In genomic region chr9:89637787-89638186, GRCh38 we compare ENCODE assay signal across 23 cellular contexts. TPM values are rescaled to one million over a fixed set of nuclear protein-coding genes. Genes with fewer than 3 reads are reported as not detected.
"Had no signal": no experiment of that assay in that cellular context is flagged by ENCODE, and none has a peak within 500 bp of the region (broad histone marks: within the 10 kb centered on the region; RNA-seq: fewer than 3 reads in every experiment).

No MANE protein-coding gene starts in this region.

- H3K4me3 Mint-ChIP-seq: central memory CD8-positive, alpha-beta T cell; endodermal cell; immature natural killer cell; mesothelial cell of epicardium; natural killer cell treated with Interleukin-12 subunit alpha and Interleukin-12 subunit beta and Interleukin-15 and Interleukin-18, amount 100 ng/mL, for 72 hours; WTC11 had no signal

- H2AFZ ChIP-seq: hepatocyte, parathyroid adenoma had no signal

- H3K4me3 ChIP-seq: coronary artery, hepatocyte, left ventricle myocardium inferior, right lobe of liver, thyroid gland had no signal

- H3K9ac ChIP-seq: parathyroid adenoma had no signal

- H3K27me3 ChIP-seq: brain microvascular endothelial cell, hepatocyte, right lobe of liver, thyroid gland had no signal

- H3K4me1 ChIP-seq: parathyroid adenoma had no signal

- H3K27ac Mint-ChIP-seq: endodermal cell, immature natural killer cell, mesothelial cell of epicardium, WTC11 had no signal

- H3K4me1 Mint-ChIP-seq: central memory CD8-positive, alpha-beta T cell; immature natural killer cell had no signal

- DNase-seq: activated T-cell treated with anti-CD3 and anti-CD28 coated beads, Interleukin-2, amount 50 U/mL, for 1 hour; aorta; brain microvascular endothelial cell; endodermal cell; immature natural killer cell; kidney glomerular epithelial cell; left ventricle myocardium inferior; right lobe of liver; small intestine; stimulated activated CD4-positive, alpha-beta T cell treated with anti-CD3 and anti-CD28 coated beads, Interleukin-15, amount 100 ng/mL, for 24 hours; stimulated activated naive CD4-positive, alpha-beta T cell treated with Interleukin-2 at 50 U/mL for 16 hours; substantia nigra; T-helper 9 cell; thyroid gland had no signal

- H3K9me3 Mint-ChIP-seq: activated naive CD4-positive, alpha-beta T cell treated with anti-CD3 and anti-CD28 coated beads, Interleukin-2, amount 50 U/mL, for 72 hours; central memory CD8-positive, alpha-beta T cell; endodermal cell; immature natural killer cell; mesothelial cell of epicardium; natural killer cell treated with Interleukin-12 subunit alpha and Interleukin-12 subunit beta and Interleukin-15 and Interleukin-18, amount 100 ng/mL, for 72 hours; WTC11 had no signal

- H3K4me2 ChIP-seq: hepatocyte had no signal

- H3K36me3 Mint-ChIP-seq: activated naive CD4-positive, alpha-beta T cell treated with anti-CD3 and anti-CD28 coated beads, Interleukin-2, amount 50 U/mL, for 72 hours; immature natural killer cell; mesothelial cell of epicardium; natural killer cell treated with Interleukin-12 subunit alpha and Interleukin-12 subunit beta and Interleukin-15 and Interleukin-18, amount 100 ng/mL, for 72 hours; WTC11 had no signal

- H3K36me3 ChIP-seq: brain microvascular endothelial cell, left ventricle myocardium inferior, right lobe of liver, thyroid gland had no signal

- H3K9me3 ChIP-seq: left ventricle myocardium inferior, right lobe of liver, thyroid gland had no signal

- H3K27ac ChIP-seq: brain microvascular endothelial cell, hepatocyte, parathyroid adenoma, right lobe of liver, thyroid gland had no signal

RNA-seq across cellular contexts. Expression of gene GADD45G, which starts 33.0 kb away (rescaled TPM):
- total RNA-seq: lung microvascular endothelial cell had no signal
